Comparison of ENCODE assay signal across 16 cellular contexts in genomic region chr1:110214454-110215404, GRCh38. TPM values are rescaled to one million over a fixed set of nuclear protein-coding genes. Genes with fewer than 3 reads are reported as not detected.
A peak's percentile ranks its signal among the peaks of the same experiment; 100 is the strongest.
DNase-seq lines count a peak whose midpoint lies in the region; ATAC-seq and TF ChIP-seq lines count a peak whose summit lies in the region.
"Had no signal": no experiment of that assay in that cellular context is flagged by ENCODE, and none has a peak within 500 bp of the region (broad histone marks: within the 10 kb centered on the region; RNA-seq: fewer than 3 reads in every experiment).

No MANE protein-coding gene starts in this region.

- intact Hi-C loops in ascending aorta (cut with DNase I), result no loop called here

- H3K4me1 Mint-ChIP-seq in endothelial cell (ENCODE audit: unreplicated experiment), result peaks cover 49% of the 10 kb centered on the region

- H3K27ac ChIP-seq in ascending aorta, result peak overlapping the region in 1 of 2 donors; percentile 13
- H3K27ac ChIP-seq: HL-60 had no signal

- H3K27me3 ChIP-seq in ascending aorta, result no peaks in the 10 kb centered on the region

- H3K9me3 Mint-ChIP-seq in endothelial cell (ENCODE audit: unreplicated experiment), result no peaks in the 10 kb centered on the region
- H3K9me3 Mint-ChIP-seq: naive thymus-derived CD4-positive, alpha-beta T cell; stimulated activated naive CD8-positive, alpha-beta T cell treated with anti-CD3 and anti-CD28 coated beads, Interleukin-15, Interleukin-2, amounts not matched to agents 100 ng/mL and 50 ng/mL, for 24 hours had no signal

- H3K36me3 Mint-ChIP-seq in endothelial cell (ENCODE audit: low read depth, unreplicated experiment), result peaks cover 10% of the 10 kb centered on the region

- DNase-seq in NCI-H1417 (lab: John Stamatoyannopoulos, UW) (peak in 2 of 3 experiments; percentile 35 to 70), NCI-H1417 treated with DMSO at 0.1 percent for 48 hours (lab: John Stamatoyannopoulos, UW) (no peak), M059J (ENCODE audit: low read depth) (peak; percentile 34), endothelial cell (ENCODE audit: low spot score) (no peak), retina (peak; percentile 45), ascending aorta (ENCODE audit: low spot score in 2 of 2) (no peak)
- DNase-seq: activated CD8-positive, alpha-beta memory T cell treated with anti-CD3 and anti-CD28 coated beads, Interleukin-2, amount 50 U/mL, for 48 hours; erythroblast; immature natural killer cell; naive thymus-derived CD4-positive, alpha-beta T cell; NCI-H1105; T-helper 9 cell had no signal

- no peak overlapping the region for H3K4me3 ChIP-seq in ascending aorta

- H3K4me3 Mint-ChIP-seq in endothelial cell (ENCODE audit: unreplicated experiment), result peak overlapping the region; percentile 33
- H3K4me3 Mint-ChIP-seq: immature natural killer cell; stimulated activated naive CD8-positive, alpha-beta T cell treated with anti-CD3 and anti-CD28 coated beads, Interleukin-15, Interleukin-2, amounts not matched to agents 100 ng/mL and 50 ng/mL, for 24 hours had no signal

- H3K9me3 ChIP-seq in ascending aorta, result no peaks in the 10 kb centered on the region

- H3K36me3 ChIP-seq in ascending aorta, result no peaks in the 10 kb centered on the region

- ATAC-seq in GM19397 (IDR thresholded peaks at IDR 0.05; ENCODE audit: unreplicated experiment) (no peak), HG03135 (IDR thresholded peaks at IDR 0.05; ENCODE audit: unreplicated experiment) (no peak)
- ATAC-seq: naive thymus-derived CD4-positive, alpha-beta T cell had no signal

- H3K27me3 Mint-ChIP-seq in endothelial cell (ENCODE audit: unreplicated experiment), result peaks cover 7% of the 10 kb centered on the region
- H3K27me3 Mint-ChIP-seq: stimulated activated naive CD8-positive, alpha-beta T cell treated with anti-CD3 and anti-CD28 coated beads, Interleukin-15, Interleukin-2, amounts not matched to agents 100 ng/mL and 50 ng/mL, for 24 hours had no signal

- H3K27ac Mint-ChIP-seq in endothelial cell (ENCODE audit: unreplicated experiment), result peak overlapping the region; percentile 68
- H3K27ac Mint-ChIP-seq: immature natural killer cell; stimulated activated naive CD8-positive, alpha-beta T cell treated with anti-CD3 and anti-CD28 coated beads, Interleukin-15, Interleukin-2, amounts not matched to agents 100 ng/mL and 50 ng/mL, for 24 hours had no signal

- H3K4me1 ChIP-seq in ascending aorta, result peaks cover under 1 to 14% of the 10 kb centered on the region in 2 donors

- TF ChIP-seq CTCF in endothelial cell (IDR thresholded peaks at IDR 0.05; ENCODE audit: unreplicated experiment) (no peak), ascending aorta (IDR thresholded peaks at IDR 0.05) (no peak)

RNA-seq across cellular contexts. Expression of gene KCNC4, which starts 4.6 kb away (rescaled TPM):
- 0.07 and 0.91 TPM in 2 replicates for total RNA-seq in M059J (2014; rRNA removed; shearing (Covaris generic))
- total RNA-seq in endothelial cell (ENCODE audit: unreplicated experiment), result 37.4 TPM
- total RNA-seq in ascending aorta, result 8.4 TPM

Comparison
In these comparisons a context has a peak if more than half of its experiments do, and no peak if none do; other contexts are left out.
1. DNase-seq: peak in NCI-H1417 (2 of 3), M059J (single experiment) and retina (single experiment); none in NCI-H1417 treated with DMSO at 0.1 percent for 48 hours (single experiment), endothelial cell (single experiment) and ascending aorta (0 of 2).